Comparison of ENCODE assay signal across 20 cellular contexts in genomic region chr7:129799350-129799955, GRCh38.
A peak's percentile ranks its signal among the peaks of the same experiment; 100 is the strongest.
DNase-seq lines count a peak whose midpoint lies in the region; ATAC-seq, FAIRE-seq and TF ChIP-seq lines count a peak whose summit lies in the region.
"Had no signal": no experiment of that assay in that cellular context is flagged by ENCODE, and none has a peak within 500 bp of the region (broad histone marks: within the 10 kb centered on the region; RNA-seq: fewer than 3 reads in every experiment).

No MANE protein-coding gene starts in this region.

- peaks cover 6% of the 10 kb centered on the region for H3F3A ChIP-seq in SK-N-SH (replicated peaks; ENCODE audit: insufficient read depth)

- H3K23ac ChIP-seq in H1 (ENCODE audit: insufficient read length), result no peak overlapping the region

- TF ChIP-seq CTCF in GM13976 (IDR thresholded peaks at IDR 0.05; ENCODE audit: borderline replicate concordance, control extremely low read depth, extremely low read depth, insufficient read depth, missing control alignments), result no peak
- TF ChIP-seq CTCF in SK-N-SH (IDR thresholded peaks at IDR 0.05), result no peak
- 0 out of 4 replicates have a peak, but pooled peaks of 1 of the 3 experiments have one; percentile 1 for TF ChIP-seq CTCF in H1 (IDR thresholded peaks at IDR 0.05; ENCODE audit: control extremely low read depth in 1 of 3, insufficient read depth in 1 of 3, low read depth in 1 of 3, low read length in 3 of 3)

- H2BK120ac ChIP-seq in H1 (replicated peaks; ENCODE audit: low read depth, low read length), result no peak overlapping the region

- H3K27me3 Mint-ChIP-seq in stimulated activated memory B cell treated with anti-CD40 and anti-IgM and Interleukin-4, amounts not matched to agents 10 μg/mL and 1 μg/mL and 100 μg/mL, for 72 hours, result peaks cover 21% of the 10 kb centered on the region

- CTCF ChIA-PET in SK-N-SH (lab: Yijun Ruan, JAX) (interaction anchor here (1.0 to 8.2 kb wide), 6 partner anchors 8 to 135 kb away, joined by 3 to 57 read pairs (median 5); no protein-coding TSS in a partner anchor), H1 (lab: Charles Lee; ENCODE audit: partially characterized antibody) (interaction anchor here (0.7 to 1.8 kb wide), 7 partner anchors 11 to 45 kb away, joined by 3 to 7 read pairs (median 4); no protein-coding TSS in a partner anchor)

- POLR2A ChIA-PET in SK-N-SH (lab: Yijun Ruan, JAX), result no interaction called here
- POLR2A ChIA-PET in H1 (lab: Charles Lee; ENCODE audit: partially characterized antibody), result interaction anchor here (0.7 to 1.6 kb wide), 4 partner anchors 9 to 19 kb away, joined by 3 to 5 read pairs (median 4); no protein-coding TSS in a partner anchor

- H3K36me3 ChIP-seq in SK-N-SH (replicated peaks in 1 of 2; ENCODE audit: control insufficient read depth in 1 of 2, insufficient read depth in 2 of 2, low read length in 1 of 2), result no peaks in the 10 kb centered on the region
- no peaks in the 10 kb centered on the region for H3K36me3 ChIP-seq in H1 (ENCODE audit: control insufficient read depth in 2 of 4, insufficient read depth in 4 of 4, low read length in 3 of 4)
- H3K36me3 ChIP-seq: BLaER1 had no signal

- FAIRE-seq in H1 (lab: Jason Lieb, UNC) (no peak), GM12891 (lab: Jason Lieb, UNC) (no peak)
- FAIRE-seq: HepG2 had no signal

- ATAC-seq in stimulated activated memory B cell treated with anti-CD40 and anti-IgM and Interleukin-4, amounts not matched to agents 10 μg/mL and 1 μg/mL and 100 μg/mL, for 72 hours, result peak; percentile 21
- no peak for ATAC-seq in GM18498 (IDR thresholded peaks at IDR 0.05; ENCODE audit: unreplicated experiment)
- no peak for ATAC-seq in HG03025 (IDR thresholded peaks at IDR 0.05; ENCODE audit: low FRiP score, unreplicated experiment)
- ATAC-seq: HCT116, HepG2, Panc1 had no signal

- no peak overlapping the region for H3K27ac ChIP-seq in SK-N-SH (ENCODE audit: low read depth in 2 of 2, low read length in 1 of 2)
- H3K27ac ChIP-seq in H1 (ENCODE audit: low read depth, low read length), result no peak overlapping the region
- H3K27ac ChIP-seq: BLaER1 had no signal

- TF ChIP-seq EP300 in SK-N-SH (IDR thresholded peaks at IDR 0.05; ENCODE audit: borderline replicate concordance in 1 of 2, low read depth in 1 of 2, low read length in 1 of 2), result no peak
- no peak for TF ChIP-seq EP300 in H1 (IDR thresholded peaks at IDR 0.05; ENCODE audit: borderline replicate concordance in 1 of 2, low read depth in 2 of 2, low read length in 2 of 2)

- H3K4me1 Mint-ChIP-seq in stimulated activated memory B cell treated with anti-CD40 and anti-IgM and Interleukin-4, amounts not matched to agents 10 μg/mL and 1 μg/mL and 100 μg/mL, for 72 hours, result no peaks in the 10 kb centered on the region

- H3K9me2 ChIP-seq in SK-N-SH, result no peaks in the 10 kb centered on the region

- H3K27me3 ChIP-seq in SK-N-SH (ENCODE audit: insufficient read depth), result no peaks in the 10 kb centered on the region
- no peaks in the 10 kb centered on the region; a peak in 1 of 7 replicates for H3K27me3 ChIP-seq in H1 (replicated peaks in 1 of 4; ENCODE audit: control insufficient read depth in 3 of 4, extremely low read depth in 1 of 4, insufficient read depth in 3 of 4, low read length in 3 of 4)
- H3K27me3 ChIP-seq: BLaER1 had no signal

- no peak overlapping the region for H3K4me3 Mint-ChIP-seq in stimulated activated memory B cell treated with anti-CD40 and anti-IgM and Interleukin-4, amounts not matched to agents 10 μg/mL and 1 μg/mL and 100 μg/mL, for 72 hours
- H3K4me3 Mint-ChIP-seq: CD4-positive, alpha-beta T cell had no signal

- TF ChIP-seq RAD21 in SK-N-SH (IDR thresholded peaks at IDR 0.05; ENCODE audit: low read length) (no peak), H1 (IDR thresholded peaks at IDR 0.05 in 1 of 2, conservative IDR thresholded peaks at IDR 0.05 in 1 of 2; ENCODE audit: low read depth in 2 of 2, low read length in 2 of 2) (peak in 1 of 2 experiments; percentile 46; a peak in 1 of 4 replicates)

- no peak overlapping the region for H3K9ac ChIP-seq in SK-N-SH
- H3K9ac ChIP-seq in H1 (replicated peaks in 1 of 4; ENCODE audit: extremely low read depth in 1 of 4, low read depth in 3 of 4, low read length in 3 of 4), result no peak overlapping the region
- H3K9ac ChIP-seq: BLaER1 had no signal

- H4K8ac ChIP-seq in H1 (ENCODE audit: extremely low read depth, insufficient read depth, low read length), result no peak overlapping the region; the same call in 1 of the 2 replicates

- no peak overlapping the region for H3K4ac ChIP-seq in H1 (replicated peaks; ENCODE audit: insufficient read length, low read depth, low read length)

- in situ Hi-C loops in GM13976 (cut with MboI; ENCODE audit: low sequenced_read_pairs, unreplicated experiment), result no loop called here

- no peak overlapping the region for H2AK5ac ChIP-seq in H1 (ENCODE audit: low read depth, low read length)

- no peak overlapping the region for H3K4me2 ChIP-seq in SK-N-SH
- no peak overlapping the region for H3K4me2 ChIP-seq in H1 (ENCODE audit: insufficient read depth in 1 of 2, low read depth in 2 of 2, low read length in 2 of 2)
- H3K4me2 ChIP-seq: BLaER1 had no signal

- H2BK12ac ChIP-seq in H1 (ENCODE audit: low read depth, low read length), result no peak overlapping the region

- H2BK5ac ChIP-seq in H1 (ENCODE audit: low read depth, low read length), result no peak overlapping the region

- H3K27ac Mint-ChIP-seq in stimulated activated memory B cell treated with anti-CD40 and anti-IgM and Interleukin-4, amounts not matched to agents 10 μg/mL and 1 μg/mL and 100 μg/mL, for 72 hours, result no peak overlapping the region
- H3K27ac Mint-ChIP-seq: CD4-positive, alpha-beta T cell had no signal

- H4K91ac ChIP-seq in H1 (replicated peaks; ENCODE audit: insufficient read length, low read length), result no peak overlapping the region

- H2BK15ac ChIP-seq in H1 (ENCODE audit: low read length), result no peak overlapping the region

- H4K20me1 ChIP-seq in SK-N-SH (ENCODE audit: insufficient read depth) (no peaks in the 10 kb centered on the region), H1 (replicated peaks in 1 of 2; ENCODE audit: control insufficient read depth in 1 of 2, insufficient read depth in 2 of 2, low read length in 2 of 2) (no peaks in the 10 kb centered on the region)
- H4K20me1 ChIP-seq: BLaER1 had no signal

- H4K5ac ChIP-seq in H1 (ENCODE audit: insufficient read length, low read depth, low read length), result no peak overlapping the region

- TF ChIP-seq POLR2A in H1 (IDR thresholded peaks at IDR 0.05; ENCODE audit: control extremely low read depth in 1 of 2, low read depth in 2 of 2, low read length in 2 of 2), result no peak
- no peak for TF ChIP-seq POLR2A in GM12891 (IDR thresholded peaks at IDR 0.05; ENCODE audit: low read depth, low read length)

- H3K18ac ChIP-seq in H1 (ENCODE audit: extremely low read depth, low read length), result 0 out of 2 replicates have a peak overlapping the region, but pooled peaks have one; percentile 13

- H3K4me1 ChIP-seq in SK-N-SH (ENCODE audit: control insufficient read depth in 1 of 2, insufficient read depth in 2 of 2, low read depth in 1 of 2, low read length in 1 of 2) (peaks cover 0 to 14% of the 10 kb centered on the region in 2 experiments; a peak in 1 of 4 replicates), H1 (replicated peaks in 1 of 4; ENCODE audit: control insufficient read depth in 3 of 4, insufficient read depth in 4 of 4, low read length in 3 of 4) (peaks cover 3 to 13% (median 10%) of the 10 kb centered on the region in 4 experiments; a peak in 6 of 7 replicates)
- H3K4me1 ChIP-seq: BLaER1 had no signal

- H3K9me3 Mint-ChIP-seq in stimulated activated memory B cell treated with anti-CD40 and anti-IgM and Interleukin-4, amounts not matched to agents 10 μg/mL and 1 μg/mL and 100 μg/mL, for 72 hours, result no peaks in the 10 kb centered on the region
- H3K9me3 Mint-ChIP-seq: CD4-positive, alpha-beta T cell had no signal

- DNase-seq in GM13976 (ENCODE audit: low spot score), result peak; percentile 22
- peak; percentile 61 for DNase-seq in SK-N-SH
- no peak for DNase-seq in H1 (ENCODE audit: low read depth in 1 of 2, low spot score in 2 of 2)
- no peak for DNase-seq in GM12891 (ENCODE audit: insufficient read length, low spot score)
- DNase-seq in SIG-M5 treated with dmso at 0.1 percent for 504 hours (lab: John Stamatoyannopoulos, UW; ENCODE audit: unreplicated experiment), result no peak
- DNase-seq: CD4-positive, alpha-beta T cell; DMS79 treated with DMSO at 0.1 percent for 48 hours; KG1; NCI-H1092; NCI-H1436; NCI-H187 treated with DMSO at 0.1 percent for 48 hours; NCI-H510A; SIG-M5 had no signal

- H3K23me2 ChIP-seq in H1 (ENCODE audit: low read depth, low read length), result no peaks in the 10 kb centered on the region

- no peak overlapping the region for H3K14ac ChIP-seq in H1 (ENCODE audit: insufficient read length)

- H3K36me3 Mint-ChIP-seq in stimulated activated memory B cell treated with anti-CD40 and anti-IgM and Interleukin-4, amounts not matched to agents 10 μg/mL and 1 μg/mL and 100 μg/mL, for 72 hours, result no peaks in the 10 kb centered on the region

- no peaks in the 10 kb centered on the region for H3K79me1 ChIP-seq in H1 (ENCODE audit: low read depth, low read length)

- H3K9me3 ChIP-seq in SK-N-SH (no peaks in the 10 kb centered on the region), H1 (ENCODE audit: insufficient read depth in 2 of 2, low read depth in 1 of 2, low read length in 1 of 2) (no peaks in the 10 kb centered on the region)
- H3K9me3 ChIP-seq: BLaER1 had no signal

- H2AFZ ChIP-seq in SK-N-SH (ENCODE audit: low read depth) (no peak overlapping the region), H1 (ENCODE audit: low read length) (no peak overlapping the region)

- H3K4me3 ChIP-seq in SK-N-SH (ENCODE audit: low read depth in 2 of 2, low read length in 1 of 2) (no peak overlapping the region), H1 (ENCODE audit: extremely low read depth in 1 of 4, insufficient read depth in 2 of 4, low read depth in 3 of 4, low read length in 4 of 4) (no peak overlapping the region)
- H3K4me3 ChIP-seq: BLaER1 had no signal

- WGBS in SK-N-SH (ENCODE audit: low lambda C conversion rate), result 85% methylated on average over 8 of the region's 13 CpGs
- WGBS in H1 (ENCODE audit: extremely low coverage in 1 of 2, insufficient coverage in 1 of 2, insufficient read length in 1 of 2, insufficient replicate concordance in 2 of 2, low coverage in 1 of 2, low lambda C conversion rate in 2 of 2, missing lambda C conversion rate in 1 of 2), 2 experiments, result 87% methylated on average over 13 of the region's 13 CpGs; no CpG with 5 or more reads in 1 of the 2 experiments

- no peak overlapping the region for H2BK20ac ChIP-seq in H1 (ENCODE audit: low read length)

- no peaks in the 10 kb centered on the region for H3K79me2 ChIP-seq in SK-N-SH (ENCODE audit: insufficient read depth)
- H3K79me2 ChIP-seq in H1 (ENCODE audit: control insufficient read depth in 1 of 2, insufficient read depth in 2 of 2, low read length in 2 of 2), result no peaks in the 10 kb centered on the region

- H3K56ac ChIP-seq in H1 (replicated peaks; ENCODE audit: insufficient read length, low read depth, low read length), result no peak overlapping the region

TF ChIP-seq in SK-N-SH, 30 proteins besides CTCF, POLR2A, EP300 and RAD21 (continues in another document):
- no peak for TF ChIP-seq SIN3A (IDR thresholded peaks at IDR 0.05; ENCODE audit: borderline replicate concordance, low read depth, low read length)

TF ChIP-seq in H1, 55 proteins besides CTCF, POLR2A, EP300 and RAD21 (continues in another document):
- TF ChIP-seq EZH2 (IDR thresholded peaks at IDR 0.05; ENCODE audit: low read depth, low read length, severe bottlenecking), result peak; percentile 19

TF ChIP-seq in GM12891, 5 proteins besides CTCF, POLR2A, EP300 and RAD21 (continues in another document):
- no peak for TF ChIP-seq SPI1 (IDR thresholded peaks at IDR 0.05; ENCODE audit: low read depth, low read length)

Comparison
In these comparisons a context has a peak if more than half of its experiments do, and no peak if none do; other contexts are left out.
1. DNase-seq: peak in GM13976 (single experiment) and SK-N-SH (single experiment); none in H1 (0 of 2), GM12891 (single experiment) and SIG-M5 treated with dmso at 0.1 percent for 504 hours (single experiment).